10 cellular contexts compared by ENCODE assay signal in genomic region chr10:4067552-4068254, GRCh38.
DNase-seq lines count a peak whose midpoint lies in the region; ATAC-seq and TF ChIP-seq lines count a peak whose summit lies in the region.
"Had no signal": no experiment of that assay in that cellular context is flagged by ENCODE, and none has a peak within 500 bp of the region (broad histone marks: within the 10 kb centered on the region; RNA-seq: fewer than 3 reads in every experiment).

No MANE protein-coding gene starts in this region.

- no TSS peak for BruUV-seq in HCT116 (replicated peaks; lab: Mats Ljungman, UMichigan)

- TF ChIP-seq RAD21 in HCT116 (IDR thresholded peaks at IDR 0.05; ENCODE audit: low read depth), result no peak

- no peaks in the 10 kb centered on the region for H3K36me3 Mint-ChIP-seq in endodermal cell (ENCODE audit: low read depth)

- RAD21 ChIA-PET in HCT116 (lab: Charles Lee; ENCODE audit: low non-redundant PET in 1 of 2, low total read pairs in 2 of 2, uncharacterized antibody in 2 of 2, unreplicated experiment in 2 of 2), result no interaction called here

- no peak for ATAC-seq in HCT116
- peak; percentile 89 for ATAC-seq in mucosa of descending colon

- TF ChIP-seq CTCF in GM13976 (IDR thresholded peaks at IDR 0.05; ENCODE audit: borderline replicate concordance, control extremely low read depth, extremely low read depth, insufficient read depth, missing control alignments) (no peak), HCT116 (IDR thresholded peaks at IDR 0.05 in 2 of 3, conservative IDR thresholded peaks at IDR 0.05 in 1 of 3; ENCODE audit: borderline replicate concordance in 1 of 3, insufficient read depth in 1 of 3, low read depth in 2 of 3, low read length in 2 of 3) (no peak), mucosa of descending colon (IDR thresholded peaks at IDR 0.05) (no peak), tibial nerve (IDR thresholded peaks at IDR 0.05) (no peak), endodermal cell (conservative IDR thresholded peaks at IDR 0.05) (no peak)

- in situ Hi-C loops in GM13976 (cut with MboI; ENCODE audit: low sequenced_read_pairs, unreplicated experiment), result no loop called here

- H3K4me3 ChIP-seq in HCT116 (replicated peaks in 1 of 2; ENCODE audit: low read depth in 1 of 2, low read length in 2 of 2) (no peak overlapping the region), mucosa of descending colon (no peak overlapping the region), tibial nerve (no peak overlapping the region), endodermal cell (ENCODE audit: low read length) (no peak overlapping the region)
- H3K4me3 ChIP-seq: breast epithelium had no signal

- no peak overlapping the region for H3K27ac ChIP-seq in HCT116 (ENCODE audit: low read depth, low read length)
- H3K27ac ChIP-seq in tibial nerve, result peak overlapping the region in 1 of 4 donors; percentile 36
- H3K27ac ChIP-seq in endodermal cell (ENCODE audit: low read depth, low read length), result no peak overlapping the region
- H3K27ac ChIP-seq: breast epithelium had no signal

- H2AFZ ChIP-seq in HCT116 (ENCODE audit: low read depth, low read length, poor library complexity, severe bottlenecking), result no peak overlapping the region

- H3K9me3 Mint-ChIP-seq in endodermal cell, result no peaks in the 10 kb centered on the region

- DNase-seq in GM13976 (ENCODE audit: low spot score) (peak; percentile 25), HCT116 (ENCODE audit: low read depth, low spot score) (no peak), NOMO-1 treated with dmso at 0.1 percent for 144 hours (lab: John Stamatoyannopoulos, UW; ENCODE audit: unreplicated experiment) (peak; percentile 73), mucosa of descending colon (peak in 2 of 3 donors; percentile 54 to 79), NCI-H1694 treated with DMSO at 0.1 percent for 48 hours (lab: John Stamatoyannopoulos, UW) (no peak), tibial nerve (ENCODE audit: low spot score in 2 of 2) (no peak), amniotic stem cell (lab: John Stamatoyannopoulos, UW) (no peak), endodermal cell (no peak)
- DNase-seq: substantia nigra had no signal

- intact Hi-C loops in HCT116 (cut with micrococcal nuclease) (no loop called here), mucosa of descending colon (cut with DNase I, micrococcal nuclease) (loop anchor here in 1 of 2 donors (10.0 kb wide), 2 partner anchors 93 to 147 kb away; no protein-coding TSS in a partner anchor)

- no peaks in the 10 kb centered on the region for H4K20me1 ChIP-seq in HCT116 (ENCODE audit: insufficient read depth)

- no peaks in the 10 kb centered on the region for H3K27me3 Mint-ChIP-seq in endodermal cell (ENCODE audit: insufficient read depth)

- H3K4me1 ChIP-seq in HCT116 (ENCODE audit: control insufficient read depth in 1 of 2, insufficient read depth in 2 of 2, low read length in 2 of 2), result peaks cover 0 to 11% of the 10 kb centered on the region in 2 experiments; a peak in 1 of 4 replicates
- peaks cover 40% of the 10 kb centered on the region for H3K4me1 ChIP-seq in mucosa of descending colon (ENCODE audit: low read depth)
- peaks cover 0 to 8% (median 2%) of the 10 kb centered on the region in 4 donors for H3K4me1 ChIP-seq in tibial nerve
- H3K4me1 ChIP-seq in endodermal cell (ENCODE audit: control insufficient read depth, insufficient read depth, low read length), result no peaks in the 10 kb centered on the region
- H3K4me1 ChIP-seq: breast epithelium had no signal

- 62 to 70% methylated on average over 8 of the region's 8 CpGs for WGBS in tibial nerve, 2 donors
- 88 to 93% methylated on average over 7 to 8 of the region's 8 CpGs for WGBS in endodermal cell (ENCODE audit: insufficient coverage in 1 of 2, insufficient read length in 1 of 2), 2 experiments

- no peaks in the 10 kb centered on the region for H3K9me2 ChIP-seq in HCT116 (ENCODE audit: insufficient read depth)

- TF ChIP-seq POLR2A in HCT116 (IDR thresholded peaks at IDR 0.05; ENCODE audit: borderline replicate concordance, extremely low read depth, insufficient read depth, insufficient read length) (no peak), tibial nerve (IDR thresholded peaks at IDR 0.05) (no peak)

- 0 out of 2 replicates have a peak overlapping the region, but pooled peaks have one; percentile 6 for H3K4me2 ChIP-seq in HCT116 (ENCODE audit: low read length)

- H3K9ac ChIP-seq in HCT116 (ENCODE audit: low read length), result no peak overlapping the region
- H3K9ac ChIP-seq in endodermal cell (ENCODE audit: extremely low read depth, low read length, poor library complexity, severe bottlenecking), result no peak overlapping the region

- H3K27ac Mint-ChIP-seq in endodermal cell, result no peak overlapping the region

- CTCF ChIA-PET in HCT116 (lab: Charles Lee), result no interaction called here

- H3K27me3 ChIP-seq in HCT116 (ENCODE audit: insufficient read depth, low read length), result no peaks in the 10 kb centered on the region
- H3K27me3 ChIP-seq in tibial nerve, result no peaks in the 10 kb centered on the region
- no peaks in the 10 kb centered on the region for H3K27me3 ChIP-seq in endodermal cell (ENCODE audit: control insufficient read depth, insufficient read depth, low read length, poor library complexity, severe bottlenecking)
- H3K27me3 ChIP-seq: breast epithelium had no signal

- H3K36me3 ChIP-seq in HCT116 (ENCODE audit: control insufficient read depth in 1 of 2, insufficient read depth in 2 of 2, low read length in 2 of 2), result no peaks in the 10 kb centered on the region
- no peaks in the 10 kb centered on the region for H3K36me3 ChIP-seq in mucosa of descending colon (ENCODE audit: low read depth)
- H3K36me3 ChIP-seq in tibial nerve, result no peaks in the 10 kb centered on the region
- H3K36me3 ChIP-seq in endodermal cell (ENCODE audit: control insufficient read depth, insufficient read depth, low read length), result no peaks in the 10 kb centered on the region
- H3K36me3 ChIP-seq: breast epithelium had no signal

- no peaks in the 10 kb centered on the region for H3K79me2 ChIP-seq in HCT116 (ENCODE audit: insufficient read depth, low read length)

- no peak overlapping the region for H3K4me3 Mint-ChIP-seq in endodermal cell

- TF ChIP-seq EP300 in tibial nerve (IDR thresholded peaks at IDR 0.05), result no peak

- no peaks in the 10 kb centered on the region for H3K4me1 Mint-ChIP-seq in endodermal cell

- H3K9me3 ChIP-seq in HCT116 (ENCODE audit: control insufficient read depth in 1 of 2, insufficient read depth in 1 of 2, low read depth in 1 of 2, low read length in 2 of 2) (no peaks in the 10 kb centered on the region), mucosa of descending colon (no peaks in the 10 kb centered on the region), tibial nerve (no peaks in the 10 kb centered on the region), endodermal cell (ENCODE audit: control insufficient read depth, low read length) (no peaks in the 10 kb centered on the region)
- H3K9me3 ChIP-seq: breast epithelium had no signal

- POLR2A ChIA-PET in HCT116 (lab: Charles Lee), result no interaction called here

TF ChIP-seq in HCT116, 20 proteins besides CTCF, POLR2A, EP300 and RAD21:
- no peak for TF ChIP-seq SRF (IDR thresholded peaks at IDR 0.05; ENCODE audit: low read depth)
- no peak for TF ChIP-seq SP1 (IDR thresholded peaks at IDR 0.05; ENCODE audit: low read depth)
- no peak for TF ChIP-seq EZH2 (IDR thresholded peaks at IDR 0.05)
- no peak for TF ChIP-seq ELF1 (IDR thresholded peaks at IDR 0.05; ENCODE audit: borderline replicate concordance, low read depth)
- no peak for TF ChIP-seq ZBTB33 (IDR thresholded peaks at IDR 0.05; ENCODE audit: extremely low read depth, insufficient replicate concordance, low read length)
- no peak for TF ChIP-seq MAX (IDR thresholded peaks at IDR 0.05)
- no peak for TF ChIP-seq POLR2AphosphoS5 (IDR thresholded peaks at IDR 0.05; ENCODE audit: low read depth, low read length)
- no peak for TF ChIP-seq CBX3 (IDR thresholded peaks at IDR 0.05; ENCODE audit: low read depth)
- no peak for TF ChIP-seq TCF7L2 (IDR thresholded peaks at IDR 0.05; ENCODE audit: borderline replicate concordance, extremely low read depth, insufficient read depth, insufficient read length)
- no peak for TF ChIP-seq CEBPB (IDR thresholded peaks at IDR 0.05; ENCODE audit: low read depth)
- no peak for TF ChIP-seq EGR1 (IDR thresholded peaks at IDR 0.05; ENCODE audit: low read depth)
- no peak for TF ChIP-seq FOSL1 (IDR thresholded peaks at IDR 0.05; ENCODE audit: low read depth)
- TF ChIP-seq YY1 (IDR thresholded peaks at IDR 0.05; ENCODE audit: extremely low read depth, insufficient replicate concordance, low read depth, low read length), result no peak
- TF ChIP-seq ZNF274 (IDR thresholded peaks at IDR 0.05; ENCODE audit: low read depth, low read length), result no peak
- TF ChIP-seq JUND (IDR thresholded peaks at IDR 0.05), result no peak
- no peak for TF ChIP-seq ATF3 (IDR thresholded peaks at IDR 0.05)
- no peak for TF ChIP-seq EZH2phosphoT487 (IDR thresholded peaks at IDR 0.05; ENCODE audit: borderline replicate concordance)
- TF ChIP-seq ZFX (IDR thresholded peaks at IDR 0.05), result no peak
TF ChIP-seq in HCT116: peak in this region for 0.

Comparison
In these comparisons a context has a peak if more than half of its experiments do, and no peak if none do; other contexts are left out.
1. DNase-seq: peak in GM13976 (single experiment), NOMO-1 treated with dmso at 0.1 percent for 144 hours (single experiment) and mucosa of descending colon (2 of 3); none in HCT116 (single experiment), NCI-H1694 treated with DMSO at 0.1 percent for 48 hours (single experiment), tibial nerve (0 of 2), amniotic stem cell (single experiment) and endodermal cell (single experiment).